Comparison of ENCODE assay signal across 10 cellular contexts in the genomic region with DNA sequence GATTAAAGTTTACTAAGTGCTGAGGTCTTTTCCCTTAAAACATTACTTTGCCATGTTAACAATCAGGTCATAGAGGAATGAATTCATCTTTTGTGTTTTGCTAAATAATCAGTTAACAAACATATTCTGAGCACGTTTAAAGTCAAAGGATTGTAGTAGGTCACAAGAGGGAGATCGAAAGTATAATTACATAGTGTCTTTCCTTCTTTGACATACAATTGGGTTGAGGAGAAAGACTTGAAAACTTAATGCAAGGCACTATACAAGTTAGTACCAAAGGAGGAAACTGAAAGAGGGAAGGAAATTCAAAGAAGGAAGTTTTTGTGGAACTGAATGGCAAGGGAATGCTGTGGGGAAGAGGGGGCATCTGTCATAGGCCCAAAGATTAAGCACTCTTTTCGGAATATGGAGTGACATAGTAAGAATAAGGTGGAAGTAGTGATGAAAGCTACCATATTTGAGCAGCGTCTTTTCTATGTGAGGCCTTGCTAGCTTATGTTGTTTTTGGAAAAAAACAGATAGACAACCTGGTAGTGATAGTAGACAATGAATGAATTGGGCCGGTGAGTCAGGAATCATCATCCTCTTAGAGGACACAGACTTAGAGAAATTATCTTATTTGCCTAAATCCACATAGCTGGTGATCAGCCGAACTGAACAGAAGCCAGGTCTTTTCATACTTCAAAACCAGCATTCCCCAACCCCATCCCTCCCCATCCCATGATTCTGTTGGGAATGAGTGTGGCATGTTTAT. TPM values are rescaled to one million over a fixed set of nuclear protein-coding genes. Genes with fewer than 3 reads are reported as not detected.
A peak's percentile ranks its signal among the peaks of the same experiment; 100 is the strongest.
DNase-seq lines count a peak whose midpoint lies in the region; ATAC-seq, FAIRE-seq and TF ChIP-seq lines count a peak whose summit lies in the region.
"Had no signal": no experiment of that assay in that cellular context is flagged by ENCODE, and none has a peak within 500 bp of the region (broad histone marks: within the 10 kb centered on the region; RNA-seq: fewer than 3 reads in every experiment).

No MANE protein-coding gene starts in this region.

- TF ChIP-seq RAD21 in A549 (conservative IDR thresholded peaks at IDR 0.05 in 1 of 2, IDR thresholded peaks at IDR 0.05 in 1 of 2) = no peak

- H3K36me3 ChIP-seq in muscle layer of duodenum (ENCODE audit: control insufficient read depth in 1 of 2, insufficient read depth in 2 of 2, low read length in 2 of 2) = no peaks in the 10 kb centered on the region

- H3K36me3 Mint-ChIP-seq in HFFc6 (ENCODE audit: low read depth) = 0 out of 2 replicates have a peak, but pooled peaks cover 4% of the 10 kb centered on the region
- peaks cover 3% of the 10 kb centered on the region for H3K36me3 Mint-ChIP-seq in activated naive CD8-positive, alpha-beta T cell treated with anti-CD3 and anti-CD28 coated beads, Interleukin-2, amount 50 U/mL, for 24 hours (ENCODE audit: low read depth)
- H3K36me3 Mint-ChIP-seq: brain had no signal

- peaks cover 83% of the 10 kb centered on the region for H3K4me1 Mint-ChIP-seq in HFFc6 (ENCODE audit: low read depth)
- H3K4me1 Mint-ChIP-seq in activated naive CD8-positive, alpha-beta T cell treated with anti-CD3 and anti-CD28 coated beads, Interleukin-2, amount 50 U/mL, for 24 hours = peaks cover 87% of the 10 kb centered on the region

- TF ChIP-seq CTCF in A549 (IDR thresholded peaks at IDR 0.05) (no peak), HFFc6 (IDR thresholded peaks at IDR 0.05) (no peak), foreskin keratinocyte (conservative IDR thresholded peaks at IDR 0.05) (no peak)

- no peak for DNase-seq in A549 (ENCODE audit: low read depth in 1 of 2, low spot score in 1 of 2)
- DNase-seq in HFFc6 = no peak
- DNase-seq in activated naive CD8-positive, alpha-beta T cell treated with anti-CD3 and anti-CD28 coated beads, Interleukin-2, amount 50 U/mL, for 24 hours = no peak
- DNase-seq in foreskin keratinocyte = no peak
- no peak for DNase-seq in NCI-H1694 treated with DMSO at 0.1 percent for 48 hours (lab: John Stamatoyannopoulos, UW)

- H3K4me3 Mint-ChIP-seq in HFFc6 = peak overlapping the region; percentile 18; the same call in 1 of the 2 replicates
- H3K4me3 Mint-ChIP-seq in activated naive CD8-positive, alpha-beta T cell treated with anti-CD3 and anti-CD28 coated beads, Interleukin-2, amount 50 U/mL, for 24 hours = peak overlapping the region; percentile 70

- H3K27me3 ChIP-seq in muscle layer of duodenum (ENCODE audit: low read depth, low read length) = no peaks in the 10 kb centered on the region
- H3K27me3 ChIP-seq in foreskin keratinocyte = no peaks in the 10 kb centered on the region

- 80% methylated on average over 6 of the region's 6 CpGs for WGBS in A549 (ENCODE audit: missing lambda C conversion rate)

- H3K27ac ChIP-seq in A549 = no peak overlapping the region
- peak overlapping the region; percentile 52 for H3K27ac ChIP-seq in muscle layer of duodenum (ENCODE audit: low read length)
- H3K27ac ChIP-seq in foreskin keratinocyte = no peak overlapping the region

- H3K27me3 Mint-ChIP-seq in HFFc6 (ENCODE audit: insufficient read depth) = no peaks in the 10 kb centered on the region; the same call in 1 of the 2 replicates
- H3K27me3 Mint-ChIP-seq in activated naive CD8-positive, alpha-beta T cell treated with anti-CD3 and anti-CD28 coated beads, Interleukin-2, amount 50 U/mL, for 24 hours = no peaks in the 10 kb centered on the region
- H3K27me3 Mint-ChIP-seq: brain had no signal

- 0 out of 3 replicates have a peak overlapping the region, but pooled peaks have one; percentile 2 for H3K4me2 ChIP-seq in A549

- FAIRE-seq in A549 (lab: Jason Lieb, UNC) = no peak
- FAIRE-seq: TTC549 had no signal

- TF ChIP-seq POLR2A in A549 (IDR thresholded peaks at IDR 0.05; ENCODE audit: low read length) (no peak), GM18505 (IDR thresholded peaks at IDR 0.05; ENCODE audit: borderline replicate concordance, extremely low read depth, insufficient read depth, insufficient read length) (no peak)

- no peak for TF ChIP-seq EP300 in A549 (IDR thresholded peaks at IDR 0.05)

- H3K4me3 ChIP-seq in A549 (no peak overlapping the region), muscle layer of duodenum (ENCODE audit: low read depth in 1 of 2, low read length in 2 of 2) (no peak overlapping the region)

- no peaks in the 10 kb centered on the region for H3K9me3 Mint-ChIP-seq in HFFc6
- H3K9me3 Mint-ChIP-seq in activated naive CD8-positive, alpha-beta T cell treated with anti-CD3 and anti-CD28 coated beads, Interleukin-2, amount 50 U/mL, for 24 hours = no peaks in the 10 kb centered on the region
- H3K9me3 Mint-ChIP-seq: brain had no signal

- ATAC-seq in A549 (peak in 1 of 2 experiments; percentile 17; a peak in 1 of 6 replicates), HG03108 (IDR thresholded peaks at IDR 0.05; ENCODE audit: unreplicated experiment) (no peak), GM18505 (IDR thresholded peaks at IDR 0.05; ENCODE audit: unreplicated experiment) (no peak), foreskin keratinocyte (no peak)
- ATAC-seq in activated naive CD8-positive, alpha-beta T cell treated with anti-CD3 and anti-CD28 coated beads, Interleukin-2, amount 50 U/mL, for 24 hours = peak; percentile 47

- H3K27ac Mint-ChIP-seq in HFFc6 = peak overlapping the region; percentile 17
- H3K27ac Mint-ChIP-seq in activated naive CD8-positive, alpha-beta T cell treated with anti-CD3 and anti-CD28 coated beads, Interleukin-2, amount 50 U/mL, for 24 hours = peak overlapping the region; percentile 87

- CTCF ChIA-PET in A549 (lab: Yijun Ruan, JAX) = interaction anchor here (1.3 kb wide), 1 partner anchor 165 kb away, joined by 3 read pairs; no protein-coding TSS in a partner anchor

- POLR2A ChIA-PET in A549 (lab: Yijun Ruan, JAX) = no interaction called here

- peaks cover 86% of the 10 kb centered on the region for H3K4me1 ChIP-seq in A549
- peaks cover 31 to 72% of the 10 kb centered on the region in 2 donors for H3K4me1 ChIP-seq in muscle layer of duodenum (ENCODE audit: control insufficient read depth in 1 of 2, insufficient read depth in 2 of 2, low read length in 2 of 2)
- H3K4me1 ChIP-seq in foreskin keratinocyte = peaks cover 14% of the 10 kb centered on the region

- H3K9me3 ChIP-seq in A549 (no peaks in the 10 kb centered on the region), muscle layer of duodenum (ENCODE audit: control insufficient read depth in 1 of 2, low read length in 2 of 2) (no peaks in the 10 kb centered on the region)

TF ChIP-seq in A549, 52 proteins besides CTCF, POLR2A, EP300 and RAD21:
- TF ChIP-seq MAFK (IDR thresholded peaks at IDR 0.05; ENCODE audit: partially characterized antibody) (no peak), CHD2 (IDR thresholded peaks at IDR 0.05; ENCODE audit: low read length, partially characterized antibody) (no peak), HOXB5 (CRISPR knock-in tag; IDR thresholded peaks at IDR 0.05) (no peak), RARB (CRISPR knock-in tag; IDR thresholded peaks at IDR 0.05) (no peak), MYC (IDR thresholded peaks at IDR 0.05; ENCODE audit: borderline replicate concordance, low read length) (no peak), SMC3 (IDR thresholded peaks at IDR 0.05) (no peak), CBX8 (IDR thresholded peaks at IDR 0.05) (no peak), NPAS2 (CRISPR knock-in tag; IDR thresholded peaks at IDR 0.05; ENCODE audit: borderline replicate concordance) (no peak)
- TF ChIP-seq, protein P1, sequence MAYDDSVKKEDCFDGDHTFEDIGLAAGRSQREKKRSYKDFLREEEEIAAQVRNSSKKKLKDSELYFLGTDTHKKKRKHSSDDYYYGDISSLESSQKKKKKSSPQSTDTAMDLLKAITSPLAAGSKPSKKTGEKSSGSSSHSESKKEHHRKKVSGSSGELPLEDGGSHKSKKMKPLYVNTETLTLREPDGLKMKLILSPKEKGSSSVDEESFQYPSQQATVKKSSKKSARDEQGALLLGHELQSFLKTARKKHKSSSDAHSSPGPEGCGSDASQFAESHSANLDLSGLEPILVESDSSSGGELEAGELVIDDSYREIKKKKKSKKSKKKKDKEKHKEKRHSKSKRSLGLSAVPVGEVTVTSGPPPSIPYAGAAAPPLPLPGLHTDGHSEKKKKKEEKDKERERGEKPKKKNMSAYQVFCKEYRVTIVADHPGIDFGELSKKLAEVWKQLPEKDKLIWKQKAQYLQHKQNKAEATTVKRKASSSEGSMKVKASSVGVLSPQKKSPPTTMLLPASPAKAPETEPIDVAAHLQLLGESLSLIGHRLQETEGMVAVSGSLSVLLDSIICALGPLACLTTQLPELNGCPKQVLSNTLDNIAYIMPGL (CRISPR knock-in tag; IDR thresholded peaks at IDR 0.05; ENCODE audit: borderline replicate concordance) = no peak
- TF ChIP-seq, protein P2, sequence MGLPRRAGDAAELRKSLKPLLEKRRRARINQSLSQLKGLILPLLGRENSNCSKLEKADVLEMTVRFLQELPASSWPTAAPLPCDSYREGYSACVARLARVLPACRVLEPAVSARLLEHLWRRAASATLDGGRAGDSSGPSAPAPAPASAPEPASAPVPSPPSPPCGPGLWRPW (IDR thresholded peaks at IDR 0.05) = no peak

RNA-seq across cellular contexts. Expression of a gene that starts 10.1 kb away (rescaled TPM):
- polyA plus RNA-seq in A549 (2011; rRNA removed) = 92.5 and 114 TPM in 2 replicates
- 38.1 and 53.4 TPM in 2 replicates for polyA plus RNA-seq in A549 (2012; cell fraction: cytosol; rRNA removed)
- polyA plus RNA-seq in A549 (2012; cell fraction: nucleus; rRNA removed) = 23.1 and 23.7 TPM in 2 replicates
- polyA plus RNA-seq in A549 (2017; fragmentation: RNase III; extraction: RNeasy Plus Mini Kit Qiagen cat#74134 plus additional on column Dnase treatment) = 59.6 to 60.5 TPM (median 59.9 TPM) in 3 replicates
- 330 and 339 TPM in 2 replicates for polyA minus RNA-seq in A549 (2011; rRNA and poly(A)+ RNA removed)
- total RNA-seq in HFFc6 (2021; fragmentation: NEBNext Ultra II Directional; extraction: Animal tissue kit (Norgen Biotek cat#: 25700)) = 100 to 1,000 TPM; 200 to 291 (median 244) TPM
- total RNA-seq in foreskin keratinocyte = 66.8 and 72.7 TPM in 2 replicates
- 14.1 and 16.8 TPM in 2 replicates for polyA plus RNA-seq in foreskin keratinocyte
